In genomic region chr10:30822693-30823465, GRCh38 we compare ENCODE assay signal across 16 cellular contexts.
"Had no signal": no experiment of that assay in that cellular context is flagged by ENCODE, and none has a peak within 500 bp of the region (broad histone marks: within the 10 kb centered on the region; RNA-seq: fewer than 3 reads in every experiment).

No MANE protein-coding gene starts in this region.

- H3K9me3 Mint-ChIP-seq: type B pancreatic cell had no signal

- H3K36me3 ChIP-seq: left ventricle myocardium inferior, right atrium auricular region had no signal

- H3K4me2 ChIP-seq: hepatocyte had no signal

- H3K79me2 ChIP-seq: hepatocyte had no signal

- H3K9me3 ChIP-seq: left ventricle myocardium inferior, right atrium auricular region had no signal

- H3K27ac ChIP-seq: dorsolateral prefrontal cortex, hepatocyte had no signal

- H3K27me3 Mint-ChIP-seq: type B pancreatic cell had no signal

- H2AFZ ChIP-seq: hepatocyte had no signal

- ATAC-seq: left cardiac atrium had no signal

- H3K4me3 ChIP-seq: dorsolateral prefrontal cortex, hepatocyte, left ventricle myocardium inferior, lung, right atrium auricular region had no signal

- FAIRE-seq: kidney, urothelium cell line had no signal

- H3K36me3 Mint-ChIP-seq: naive B cell, type B pancreatic cell had no signal

- DNase-seq: cortex of kidney; effector CD8-positive, alpha-beta T cell; foreskin melanocyte; kidney; left cardiac atrium; left ventricle myocardium inferior; mesenchymal stem cell; naive B cell; stimulated activated CD4-positive, alpha-beta T cell treated with anti-CD3 and anti-CD28 coated beads, Interleukin-2, amount 100 ng/mL, for 24 hours; stimulated activated naive CD4-positive, alpha-beta T cell treated with Interleukin-2 at 50 U/mL for 16 hours had no signal

- H3K4me3 Mint-ChIP-seq: naive B cell, type B pancreatic cell had no signal

- H3K27me3 ChIP-seq: hepatocyte, right atrium auricular region had no signal
